In genomic region chr19:5897189-5897969, GRCh38 we compare ENCODE assay signal across 24 cellular contexts. TPM values are rescaled to one million over a fixed set of nuclear protein-coding genes. Genes with fewer than 3 reads are reported as not detected.
DNase-seq lines count a peak whose midpoint lies in the region; ATAC-seq and TF ChIP-seq lines count a peak whose summit lies in the region.
"Had no signal": no experiment of that assay in that cellular context is flagged by ENCODE, and none has a peak within 500 bp of the region (broad histone marks: within the 10 kb centered on the region; RNA-seq: fewer than 3 reads in every experiment).

No MANE protein-coding gene starts in this region.

- CTCF ChIA-PET in GM10248 (lab: Yijun Ruan, JAX) = interaction anchor here (0.6 to 1.4 kb wide), 3 partner anchors 9 to 103 kb away, joined by 3 read pairs; no protein-coding TSS in a partner anchor
- CTCF ChIA-PET in CD4-positive, alpha-beta T cell (lab: Charles Lee) = no interaction called here

- TF ChIP-seq CTCF in BE2C (IDR thresholded peaks at IDR 0.05; ENCODE audit: low read depth, low read length) (0 out of 2 replicates have a peak, but pooled peaks have one; percentile 14), GM10248 (IDR thresholded peaks at IDR 0.05; ENCODE audit: control extremely low read depth, extremely low read depth, low read depth, missing control alignments) (peak; percentile 14), OCI-LY3 (IDR thresholded peaks at IDR 0.05; ENCODE audit: low read depth, low read length) (peak; percentile 26; the same call in 1 of the 2 replicates), endothelial cell (IDR thresholded peaks at IDR 0.05; ENCODE audit: unreplicated experiment) (peak; percentile 27)
- no peak for TF ChIP-seq CTCF in CD4-positive, alpha-beta T cell (IDR thresholded peaks at IDR 0.05)

- H3K27ac ChIP-seq in OCI-LY3 (ENCODE audit: low read length) = no peak overlapping the region
- no peak overlapping the region for H3K27ac ChIP-seq in CD4-positive, alpha-beta T cell (ENCODE audit: low read depth, low read length)
- H3K27ac ChIP-seq: colonic mucosa, HL-60, lower lobe of right lung, thoracic aorta, VCaP had no signal

- POLR2A ChIA-PET in GM10248 (lab: Yijun Ruan, JAX) = no interaction called here
- POLR2A ChIA-PET in CD4-positive, alpha-beta T cell (lab: Charles Lee) = no interaction called here

- H3K79me2 ChIP-seq in OCI-LY3 (ENCODE audit: low read length) = peaks cover 42% of the 10 kb centered on the region

- H3K4me1 ChIP-seq in BE2C = peaks cover 20% of the 10 kb centered on the region
- peaks cover 2% of the 10 kb centered on the region for H3K4me1 ChIP-seq in OCI-LY3 (ENCODE audit: low read length)

- H3K36me3 ChIP-seq in BE2C = peaks cover 21% of the 10 kb centered on the region
- H3K36me3 ChIP-seq in OCI-LY3 (replicated peaks; ENCODE audit: low read depth, low read length) = peaks cover 20% of the 10 kb centered on the region
- H3K36me3 ChIP-seq: colonic mucosa had no signal

- peaks cover 9% of the 10 kb centered on the region for H3K27me3 Mint-ChIP-seq in endothelial cell (ENCODE audit: unreplicated experiment)
- no peaks in the 10 kb centered on the region for H3K27me3 Mint-ChIP-seq in CD4-positive, alpha-beta T cell
- H3K27me3 Mint-ChIP-seq: activated naive CD8-positive, alpha-beta T cell; IgD-negative memory B cell had no signal

- peaks cover 15% of the 10 kb centered on the region for H4K20me1 ChIP-seq in OCI-LY3 (ENCODE audit: insufficient read depth, low read length)

- H3K27ac Mint-ChIP-seq in endothelial cell (ENCODE audit: unreplicated experiment) = no peak overlapping the region
- H3K27ac Mint-ChIP-seq in CD4-positive, alpha-beta T cell = no peak overlapping the region
- H3K27ac Mint-ChIP-seq: activated CD8-positive, alpha-beta T cell treated with anti-CD3 and anti-CD28 coated beads, Interleukin-2, amount 10 ng/mL, durations not matched to agents 7 days and 5 days; activated naive CD8-positive, alpha-beta T cell; activated T-cell treated with anti-CD3 and anti-CD28 coated beads, Interleukin-2, amount 50 U/mL, for 72 hours; IgD-negative memory B cell; T-helper 1 cell treated with Interleukin-12 subunit alpha and Interleukin-12 subunit beta and Interleukin-4 antibody, amounts not matched to agents 30 μg/mL and 1 μg/mL, for 36 hours had no signal

- H3K9me3 Mint-ChIP-seq in endothelial cell (ENCODE audit: unreplicated experiment) = no peaks in the 10 kb centered on the region
- H3K9me3 Mint-ChIP-seq in CD4-positive, alpha-beta T cell = no peaks in the 10 kb centered on the region
- H3K9me3 Mint-ChIP-seq: activated T-cell treated with anti-CD3 and anti-CD28 coated beads, Interleukin-2, amount 50 U/mL, for 72 hours; IgD-negative memory B cell; T-helper 1 cell treated with Interleukin-12 subunit alpha and Interleukin-12 subunit beta and Interleukin-4 antibody, amounts not matched to agents 30 μg/mL and 1 μg/mL, for 36 hours had no signal

- ATAC-seq in activated CD4-positive, CD25-positive, alpha-beta regulatory T cell treated with anti-CD3 and anti-CD28 coated beads, Interleukin-2, amount 50 U/mL, for 24 hours = no peak
- no peak for ATAC-seq in CD4-positive, alpha-beta T cell (ENCODE audit: poor library complexity)
- ATAC-seq: activated CD8-positive, alpha-beta T cell treated with anti-CD3 and anti-CD28 coated beads, Interleukin-2, amount 10 ng/mL, durations not matched to agents 7 days and 5 days; activated T-cell treated with anti-CD3 and anti-CD28 coated beads, Interleukin-2, amount 50 U/mL, for 72 hours; lower lobe of right lung had no signal

- no peak overlapping the region for H3K4me2 ChIP-seq in OCI-LY3 (ENCODE audit: low read length)

- H3K4me3 Mint-ChIP-seq in endothelial cell (ENCODE audit: unreplicated experiment) = no peak overlapping the region
- no peak overlapping the region for H3K4me3 Mint-ChIP-seq in CD4-positive, alpha-beta T cell
- H3K4me3 Mint-ChIP-seq: activated CD8-positive, alpha-beta T cell treated with anti-CD3 and anti-CD28 coated beads, Interleukin-2, amount 10 ng/mL, durations not matched to agents 7 days and 5 days; activated naive CD8-positive, alpha-beta T cell; activated T-cell treated with anti-CD3 and anti-CD28 coated beads, Interleukin-2, amount 50 U/mL, for 72 hours; T-helper 1 cell treated with Interleukin-12 subunit alpha and Interleukin-12 subunit beta and Interleukin-4 antibody, amounts not matched to agents 30 μg/mL and 1 μg/mL, for 36 hours had no signal

- no peak overlapping the region for H3K4me3 ChIP-seq in BE2C (ENCODE audit: low read depth, low read length)
- H3K4me3 ChIP-seq in OCI-LY3 (ENCODE audit: low read length) = no peak overlapping the region
- H3K4me3 ChIP-seq: colonic mucosa, lower lobe of right lung, thoracic aorta had no signal

- H3K9me3 ChIP-seq in BE2C = no peaks in the 10 kb centered on the region
- H3K9me3 ChIP-seq in OCI-LY3 (ENCODE audit: insufficient read depth, low read length) = no peaks in the 10 kb centered on the region
- no peaks in the 10 kb centered on the region for H3K9me3 ChIP-seq in CD4-positive, alpha-beta T cell (ENCODE audit: control insufficient read depth, low read length)
- H3K9me3 ChIP-seq: colonic mucosa, lower lobe of right lung, thoracic aorta had no signal

- no peaks in the 10 kb centered on the region for H3K36me3 Mint-ChIP-seq in endothelial cell (ENCODE audit: low read depth, unreplicated experiment)
- H3K36me3 Mint-ChIP-seq in CD4-positive, alpha-beta T cell (ENCODE audit: low read depth) = peaks cover 24% of the 10 kb centered on the region
- H3K36me3 Mint-ChIP-seq: activated naive CD8-positive, alpha-beta T cell had no signal

- H3K27me3 ChIP-seq in BE2C (peaks cover under 1% of the 10 kb centered on the region; the same call in 1 of the 2 replicates), OCI-LY3 (ENCODE audit: low read depth, low read length) (no peaks in the 10 kb centered on the region)
- no peaks in the 10 kb centered on the region for H3K27me3 ChIP-seq in CD4-positive, alpha-beta T cell (ENCODE audit: control insufficient read depth, insufficient read depth, low read length)
- H3K27me3 ChIP-seq: colonic mucosa had no signal

- H2AFZ ChIP-seq in OCI-LY3 (ENCODE audit: low read depth, low read length) = no peak overlapping the region

- DNase-seq in BE2C (no peak), GM10248 (ENCODE audit: extremely low spot score) (no peak), endothelial cell (ENCODE audit: low spot score) (no peak), NCI-H2227 (lab: John Stamatoyannopoulos, UW; ENCODE audit: unreplicated experiment) (no peak), NCI-H2107 (lab: John Stamatoyannopoulos, UW) (no peak)
- no peak for DNase-seq in CD4-positive, alpha-beta T cell
- DNase-seq: activated CD8-positive, alpha-beta T cell treated with anti-CD3 and anti-CD28 coated beads, Interleukin-2, amount 10 ng/mL, durations not matched to agents 7 days and 5 days; activated T-cell treated with anti-CD3 and anti-CD28 coated beads, Interleukin-2, amount 50 U/mL, for 72 hours; colonic mucosa; lower lobe of right lung; NCI-H187; NCI-H446; nucleus accumbens; retina; SHP77 treated with DMSO at 0.1 percent for 48 hours; stimulated activated CD4-positive, alpha-beta T cell treated with anti-CD3 and anti-CD28 coated beads, Interleukin-15, amount 100 ng/mL, for 24 hours had no signal

- intact Hi-C loops in CD4-positive, alpha-beta T cell (cut with DNase I, micrococcal nuclease) = no loop called here

- H3K4me1 Mint-ChIP-seq in endothelial cell (ENCODE audit: unreplicated experiment) = no peaks in the 10 kb centered on the region
- peaks cover 6% of the 10 kb centered on the region for H3K4me1 Mint-ChIP-seq in CD4-positive, alpha-beta T cell (ENCODE audit: low read depth)

- no peak overlapping the region for H3K9ac ChIP-seq in OCI-LY3 (ENCODE audit: low read length)

RNA-seq across cellular contexts. Expression of gene NDUFA11, which starts 6.2 kb away (rescaled TPM):
- 1,009 TPM for polyA plus RNA-seq in BE2C (2012; ENCODE audit: insufficient read depth, insufficient read length, low read depth)
- total RNA-seq in endothelial cell (ENCODE audit: unreplicated experiment) = 211 TPM
- total RNA-seq in CD4-positive, alpha-beta T cell = 10 to 100 TPM; 94.3 to 96.7 TPM

RNA-seq across cellular contexts. Expression of gene VMAC, which starts 7.3 kb away (rescaled TPM):
- 0.68 TPM for polyA plus RNA-seq in BE2C (2012; ENCODE audit: insufficient read depth, insufficient read length, low read depth)
- total RNA-seq in endothelial cell (ENCODE audit: unreplicated experiment) = 8.9 TPM
- 10 to 100 TPM; 23.4 to 25.3 TPM for total RNA-seq in CD4-positive, alpha-beta T cell

RNA-seq across cellular contexts. Expression of gene CAPS, which starts 16.7 kb away (rescaled TPM):
- polyA plus RNA-seq in BE2C (2012; ENCODE audit: insufficient read depth, insufficient read length, low read depth) = 3.5 TPM
- total RNA-seq in endothelial cell (ENCODE audit: unreplicated experiment) = 9.3 TPM
- total RNA-seq in CD4-positive, alpha-beta T cell = 10 to 100 TPM; 43.2 to 44.2 TPM

RNA-seq across cellular contexts. Expression of gene FUT5, which starts 27.0 kb away (rescaled TPM):
- not detected for polyA plus RNA-seq in BE2C (2012; ENCODE audit: insufficient read depth, insufficient read length, low read depth)
- total RNA-seq in endothelial cell (ENCODE audit: unreplicated experiment) = not detected
- 1 to 10 TPM; 7.9 to 8.7 TPM for total RNA-seq in CD4-positive, alpha-beta T cell
- total RNA-seq: activated CD8-positive, alpha-beta T cell treated with anti-CD3 and anti-CD28 coated beads, Interleukin-2, amount 10 ng/mL, durations not matched to agents 7 days and 5 days; lower lobe of right lung; thoracic aorta had no signal
- polyA plus RNA-seq: IgD-negative memory B cell had no signal

RNA-seq across cellular contexts. Expression of gene FUT3, which starts 46.1 kb away (rescaled TPM):
- not detected for polyA plus RNA-seq in BE2C (2012; ENCODE audit: insufficient read depth, insufficient read length, low read depth)
- 1.4 TPM for total RNA-seq in endothelial cell (ENCODE audit: unreplicated experiment)
- under 1 TPM; 0.61 to 0.85 TPM for total RNA-seq in CD4-positive, alpha-beta T cell
- total RNA-seq: activated CD8-positive, alpha-beta T cell treated with anti-CD3 and anti-CD28 coated beads, Interleukin-2, amount 10 ng/mL, durations not matched to agents 7 days and 5 days; thoracic aorta had no signal
- polyA plus RNA-seq: IgD-negative memory B cell had no signal
